ENCODE assay signal across 16 cellular contexts in the genomic region with DNA sequence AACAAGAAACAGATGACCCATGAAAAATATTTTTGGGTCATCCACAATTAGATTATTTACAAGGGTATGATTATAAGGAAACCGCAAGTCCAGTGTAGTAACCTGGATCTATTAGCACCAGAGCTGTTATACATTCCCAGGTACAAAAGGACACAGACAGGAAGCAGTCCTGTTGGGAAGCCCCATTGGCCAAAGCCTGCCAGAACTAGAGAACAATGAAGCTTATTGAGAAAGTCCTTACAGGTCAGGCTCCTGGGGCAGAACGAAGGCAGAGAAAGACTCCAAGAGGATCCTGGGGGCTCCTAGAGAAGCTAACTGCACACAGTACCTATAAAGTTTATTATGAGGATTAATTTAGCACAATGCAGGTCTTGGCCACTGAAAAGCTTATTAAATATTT.
DNase-seq lines count a peak whose midpoint lies in the region; ATAC-seq and TF ChIP-seq lines count a peak whose summit lies in the region.
"Had no signal": no experiment of that assay in that cellular context is flagged by ENCODE, and none has a peak within 500 bp of the region (broad histone marks: within the 10 kb centered on the region; RNA-seq: fewer than 3 reads in every experiment).

No MANE protein-coding gene starts in this region.

- peaks cover 3% of the 10 kb centered on the region; the same call in 1 of the 2 replicates for H3K9me2 ChIP-seq in OCI-LY7 (ENCODE audit: insufficient read depth, low read length)

- H3K4me1 Mint-ChIP-seq in WTC11: peaks cover 2% of the 10 kb centered on the region; the same call in 1 of the 2 replicates
- H3K4me1 Mint-ChIP-seq in stimulated activated effector memory CD8-positive, alpha-beta T cell treated with anti-CD3 and anti-CD28 coated beads, Interleukin-12 subunit alpha, Interleukin-12 subunit beta, amount 100 ng/mL, for 72 hours: no peaks in the 10 kb centered on the region

- H3K9me3 Mint-ChIP-seq in WTC11: no peaks in the 10 kb centered on the region
- no peaks in the 10 kb centered on the region for H3K9me3 Mint-ChIP-seq in stimulated activated effector memory CD8-positive, alpha-beta T cell treated with anti-CD3 and anti-CD28 coated beads, Interleukin-12 subunit alpha, Interleukin-12 subunit beta, amount 100 ng/mL, for 72 hours
- H3K9me3 Mint-ChIP-seq: CD4-positive, alpha-beta memory T cell had no signal

- H3K36me3 Mint-ChIP-seq in WTC11: peaks cover 7% of the 10 kb centered on the region
- H3K36me3 Mint-ChIP-seq in stimulated activated effector memory CD8-positive, alpha-beta T cell treated with anti-CD3 and anti-CD28 coated beads, Interleukin-12 subunit alpha, Interleukin-12 subunit beta, amount 100 ng/mL, for 72 hours: peaks cover 96% of the 10 kb centered on the region

- DNase-seq in SK-MEL-5 (ENCODE audit: low read depth, low spot score) (peak; percentile 32), WTC11 (ENCODE audit: low spot score) (no peak), iPS DF 6.9 (ENCODE audit: low read depth, low spot score) (peak; percentile 7), OCI-LY7 (ENCODE audit: low spot score) (no peak)
- no peak for DNase-seq in stimulated activated effector memory CD8-positive, alpha-beta T cell treated with anti-CD3 and anti-CD28 coated beads, Interleukin-12 subunit alpha, Interleukin-12 subunit beta, amount 100 ng/mL, for 72 hours (ENCODE audit: low spot score in 2 of 2)
- DNase-seq: BE2C; CD4-positive, alpha-beta memory T cell; COR-L47; DMS153; DMS79 treated with DMSO at 0.1 percent for 48 hours; EL; GM23248; H7 had no signal

- no peaks in the 10 kb centered on the region for H3K79me2 ChIP-seq in OCI-LY7 (ENCODE audit: insufficient read depth, low read depth, low read length)

- H3K4me3 ChIP-seq in iPS DF 6.9 (ENCODE audit: low read length): no peak overlapping the region
- H3K4me3 ChIP-seq in OCI-LY7 (ENCODE audit: low read depth, low read length, poor library complexity, severe bottlenecking): no peak overlapping the region
- H3K4me3 ChIP-seq: A549, GM23248 had no signal

- POLR2A ChIA-PET in WTC11 (lab: Charles Lee): no interaction called here
- POLR2A ChIA-PET in OCI-LY7 (lab: Charles Lee): interaction anchor here (0.6 to 1.5 kb wide), 3 partner anchors 20 to 44 kb away, joined by 3 to 6 read pairs (median 3); no protein-coding TSS in a partner anchor

- BruUV-seq in OCI-LY7 (replicated peaks; lab: Mats Ljungman, UMichigan): no TSS peak

- TF ChIP-seq CTCF in WTC11 (IDR thresholded peaks at IDR 0.05) (no peak), OCI-LY7 (conservative IDR thresholded peaks at IDR 0.05; ENCODE audit: low read length) (no peak)

- intact Hi-C loops in OCI-LY7 (cut with micrococcal nuclease; ENCODE audit: unreplicated experiment): no loop called here

- no peak overlapping the region for H2AFZ ChIP-seq in OCI-LY7 (ENCODE audit: low read length)
- H2AFZ ChIP-seq: GM23248 had no signal

- CTCF ChIA-PET in WTC11 (lab: Charles Lee): interaction anchor here (1.0 kb wide), 1 partner anchor 86 kb away, joined by 3 read pairs; no protein-coding TSS in a partner anchor
- CTCF ChIA-PET in OCI-LY7 (lab: Charles Lee; ENCODE audit: unreplicated experiment): no interaction called here

- in situ Hi-C loops in SK-MEL-5 (cut with HindIII; ENCODE audit: low pct_unique_long_range_greater_than_20kb, low sequenced_read_pairs): no loop called here

- H3K27ac ChIP-seq in iPS DF 6.9 (ENCODE audit: low read length) (no peak overlapping the region), OCI-LY7 (ENCODE audit: low read depth, low read length, poor library complexity, severe bottlenecking) (no peak overlapping the region)
- H3K27ac ChIP-seq: A549, C4-2B, GM23248 had no signal

- no peak overlapping the region for H3K27ac Mint-ChIP-seq in WTC11
- peak overlapping the region; percentile 46 for H3K27ac Mint-ChIP-seq in stimulated activated effector memory CD8-positive, alpha-beta T cell treated with anti-CD3 and anti-CD28 coated beads, Interleukin-12 subunit alpha, Interleukin-12 subunit beta, amount 100 ng/mL, for 72 hours

- H3K9me3 ChIP-seq in iPS DF 6.9 (ENCODE audit: control insufficient read depth, insufficient read depth, low read length) (no peaks in the 10 kb centered on the region), OCI-LY7 (ENCODE audit: low read length) (no peaks in the 10 kb centered on the region)
- H3K9me3 ChIP-seq: A549, BE2C had no signal

- no peaks in the 10 kb centered on the region for H3K36me3 ChIP-seq in iPS DF 6.9 (ENCODE audit: control insufficient read depth, insufficient read depth, low read length)
- peaks cover 12% of the 10 kb centered on the region; the same call in 1 of the 2 replicates for H3K36me3 ChIP-seq in OCI-LY7 (ENCODE audit: insufficient read depth, low read length)
- H3K36me3 ChIP-seq: BE2C had no signal

- no peak overlapping the region for H3K4me3 Mint-ChIP-seq in WTC11
- no peak overlapping the region for H3K4me3 Mint-ChIP-seq in stimulated activated effector memory CD8-positive, alpha-beta T cell treated with anti-CD3 and anti-CD28 coated beads, Interleukin-12 subunit alpha, Interleukin-12 subunit beta, amount 100 ng/mL, for 72 hours
- H3K4me3 Mint-ChIP-seq: CD4-positive, alpha-beta memory T cell had no signal

- H3K4me1 ChIP-seq in iPS DF 6.9 (ENCODE audit: control insufficient read depth, insufficient read depth, low read length) (no peaks in the 10 kb centered on the region), OCI-LY7 (ENCODE audit: insufficient read depth, low read length, poor library complexity, severe bottlenecking) (peaks cover 16% of the 10 kb centered on the region)
- H3K4me1 ChIP-seq: A549, BE2C had no signal

- no peaks in the 10 kb centered on the region for H3K27me3 ChIP-seq in iPS DF 6.9 (ENCODE audit: control insufficient read depth, insufficient read depth, low read length)
- H3K27me3 ChIP-seq: BE2C had no signal

- no CpG with 5 or more reads among the region's 2 CpGs for WGBS in iPS DF 6.9 (ENCODE audit: insufficient coverage, insufficient read length)

- no peaks in the 10 kb centered on the region for H4K20me1 ChIP-seq in OCI-LY7 (ENCODE audit: insufficient read depth, low read length)

- no peaks in the 10 kb centered on the region for H3K27me3 Mint-ChIP-seq in WTC11 (ENCODE audit: low read depth)
- H3K27me3 Mint-ChIP-seq: CD4-positive, alpha-beta memory T cell had no signal

- no peak overlapping the region for H3K4me2 ChIP-seq in OCI-LY7 (ENCODE audit: low read length)
- H3K4me2 ChIP-seq: A549 had no signal

- ATAC-seq in WTC11: peak; percentile 72
- ATAC-seq in stimulated activated effector memory CD8-positive, alpha-beta T cell treated with anti-CD3 and anti-CD28 coated beads, Interleukin-12 subunit alpha, Interleukin-12 subunit beta, amount 100 ng/mL, for 72 hours: no peak
- no peak for ATAC-seq in GM21390 (IDR thresholded peaks at IDR 0.05; ENCODE audit: unreplicated experiment)
- ATAC-seq: A549 had no signal

TF ChIP-seq in WTC11, 78 proteins besides CTCF, POLR2A, EP300 and RAD21 (continues in another document):
- TF ChIP-seq ZNF423 (CRISPR knock-in tag; IDR thresholded peaks at IDR 0.05) (no peak), GTF2I (CRISPR knock-in tag; conservative IDR thresholded peaks at IDR 0.05) (no peak), NR2C2 (CRISPR knock-in tag; IDR thresholded peaks at IDR 0.05) (no peak)
- TF ChIP-seq, protein P1, sequence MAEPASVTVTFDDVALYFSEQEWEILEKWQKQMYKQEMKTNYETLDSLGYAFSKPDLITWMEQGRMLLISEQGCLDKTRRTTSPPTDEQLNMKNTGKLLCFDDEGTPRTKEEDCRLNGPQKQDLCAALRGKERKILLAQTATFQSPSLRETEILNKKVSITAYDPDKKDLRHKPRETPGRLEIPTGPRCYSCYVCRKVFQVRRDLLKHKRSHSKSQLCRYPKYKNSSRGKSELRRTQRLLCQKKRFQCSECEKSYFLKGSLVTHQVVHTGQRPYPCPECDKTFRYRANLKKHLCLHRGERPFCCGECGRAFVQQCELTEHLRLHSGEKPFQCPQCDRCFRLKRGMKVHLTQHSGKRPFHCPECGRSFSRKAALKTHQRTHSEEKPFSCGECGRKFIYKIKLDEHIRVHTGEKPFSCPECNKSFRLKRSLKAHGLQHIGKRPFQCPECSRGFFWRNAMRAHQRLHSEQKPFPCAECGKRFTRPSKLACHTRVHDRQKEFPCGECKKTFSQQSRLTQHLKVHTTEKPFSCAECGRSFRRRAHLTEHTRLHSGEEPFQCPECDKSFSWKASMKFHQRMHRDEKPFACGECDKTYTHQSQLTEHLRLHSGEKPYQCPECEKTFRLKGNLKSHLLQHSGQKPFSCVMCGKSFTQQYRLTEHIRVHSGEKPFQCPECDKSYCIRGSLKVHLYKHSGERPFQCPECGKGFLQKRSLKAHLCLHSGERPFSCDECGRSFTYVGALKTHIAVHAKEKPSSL (CRISPR knock-in tag; conservative IDR thresholded peaks at IDR 0.05): no peak
- TF ChIP-seq, protein P2, sequence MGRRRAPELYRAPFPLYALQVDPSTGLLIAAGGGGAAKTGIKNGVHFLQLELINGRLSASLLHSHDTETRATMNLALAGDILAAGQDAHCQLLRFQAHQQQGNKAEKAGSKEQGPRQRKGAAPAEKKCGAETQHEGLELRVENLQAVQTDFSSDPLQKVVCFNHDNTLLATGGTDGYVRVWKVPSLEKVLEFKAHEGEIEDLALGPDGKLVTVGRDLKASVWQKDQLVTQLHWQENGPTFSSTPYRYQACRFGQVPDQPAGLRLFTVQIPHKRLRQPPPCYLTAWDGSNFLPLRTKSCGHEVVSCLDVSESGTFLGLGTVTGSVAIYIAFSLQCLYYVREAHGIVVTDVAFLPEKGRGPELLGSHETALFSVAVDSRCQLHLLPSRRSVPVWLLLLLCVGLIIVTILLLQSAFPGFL (CRISPR knock-in tag; IDR thresholded peaks at IDR 0.05; ENCODE audit: borderline replicate concordance): no peak
- TF ChIP-seq, protein P3, sequence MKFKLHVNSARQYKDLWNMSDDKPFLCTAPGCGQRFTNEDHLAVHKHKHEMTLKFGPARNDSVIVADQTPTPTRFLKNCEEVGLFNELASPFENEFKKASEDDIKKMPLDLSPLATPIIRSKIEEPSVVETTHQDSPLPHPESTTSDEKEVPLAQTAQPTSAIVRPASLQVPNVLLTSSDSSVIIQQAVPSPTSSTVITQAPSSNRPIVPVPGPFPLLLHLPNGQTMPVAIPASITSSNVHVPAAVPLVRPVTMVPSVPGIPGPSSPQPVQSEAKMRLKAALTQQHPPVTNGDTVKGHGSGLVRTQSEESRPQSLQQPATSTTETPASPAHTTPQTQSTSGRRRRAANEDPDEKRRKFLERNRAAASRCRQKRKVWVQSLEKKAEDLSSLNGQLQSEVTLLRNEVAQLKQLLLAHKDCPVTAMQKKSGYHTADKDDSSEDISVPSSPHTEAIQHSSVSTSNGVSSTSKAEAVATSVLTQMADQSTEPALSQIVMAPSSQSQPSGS (CRISPR knock-in tag; IDR thresholded peaks at IDR 0.05; ENCODE audit: borderline replicate concordance, low read depth): no peak

Comparison
In these comparisons a context has a peak if more than half of its experiments do, and no peak if none do; other contexts are left out.
1. DNase-seq: peak in SK-MEL-5 (single experiment) and iPS DF 6.9 (single experiment); none in WTC11 (single experiment), stimulated activated effector memory CD8-positive, alpha-beta T cell treated with anti-CD3 and anti-CD28 coated beads, Interleukin-12 subunit alpha, Interleukin-12 subunit beta, amount 100 ng/mL, for 72 hours (0 of 2) and OCI-LY7 (single experiment).